ENCODE assay signal across 18 cellular contexts in the genomic region with DNA sequence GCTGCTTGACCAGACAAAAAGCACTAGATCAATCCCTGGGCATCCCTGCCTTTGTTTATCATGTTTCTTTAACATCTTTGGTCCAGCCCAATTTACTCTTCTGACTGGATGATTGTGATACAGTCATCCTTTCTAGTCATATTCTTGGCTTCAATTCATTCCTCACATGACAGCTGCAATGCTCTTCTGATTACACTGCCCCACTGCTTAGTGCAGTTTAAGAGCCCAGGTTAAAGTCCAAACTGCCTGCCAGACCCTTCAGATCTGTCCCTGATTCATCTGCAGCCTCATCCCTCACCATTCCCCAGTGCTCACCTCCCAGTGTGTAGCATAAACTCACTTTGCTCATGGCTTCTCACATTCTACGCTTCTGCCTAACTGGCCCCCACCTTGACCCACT.
A peak's percentile ranks its signal among the peaks of the same experiment; 100 is the strongest.
DNase-seq lines count a peak whose midpoint lies in the region; ATAC-seq and TF ChIP-seq lines count a peak whose summit lies in the region.
"Had no signal": no experiment of that assay in that cellular context is flagged by ENCODE, and none has a peak within 500 bp of the region (broad histone marks: within the 10 kb centered on the region; RNA-seq: fewer than 3 reads in every experiment).

No MANE protein-coding gene starts in this region.

- no peak overlapping the region for H3K27ac ChIP-seq in IMR-90 (ENCODE audit: insufficient read depth, low read length)
- H3K27ac ChIP-seq: HL-60, RWPE1 had no signal

- H3K36me3 ChIP-seq in IMR-90 (ENCODE audit: control insufficient read depth, insufficient read depth, low read length), result no peaks in the 10 kb centered on the region

- H2AFZ ChIP-seq in IMR-90 (replicated peaks; ENCODE audit: low read length, poor library complexity), result no peak overlapping the region
- H2AFZ ChIP-seq: GM23338 had no signal

- TF ChIP-seq POLR2A in IMR-90 (IDR thresholded peaks at IDR 0.05; ENCODE audit: low read depth, low read length), result no peak

- WGBS in IMR-90 (ENCODE audit: extremely low coverage in 2 of 2, insufficient read length in 1 of 2), 2 experiments, result no CpG with 5 or more reads among the region's 1 CpG

- no peak overlapping the region for H3K9ac ChIP-seq in IMR-90 (ENCODE audit: low read depth, low read length)

- H3K4me3 ChIP-seq in IMR-90 (ENCODE audit: insufficient read depth, low read depth, low read length), result no peak overlapping the region
- no peak overlapping the region for H3K4me3 ChIP-seq in fibroblast of mammary gland (ENCODE audit: control insufficient read depth, low read depth, low read length)
- H3K4me3 ChIP-seq: GM23338 had no signal

- H2BK20ac ChIP-seq in IMR-90 (ENCODE audit: low read depth, low read length), result no peak overlapping the region

- H3K23ac ChIP-seq in IMR-90 (ENCODE audit: low read depth, low read length), result no peak overlapping the region

- no peaks in the 10 kb centered on the region for H4K20me1 ChIP-seq in IMR-90 (ENCODE audit: insufficient read depth, low read length)

- H3K14ac ChIP-seq in IMR-90 (replicated peaks; ENCODE audit: low read depth, low read length), result no peak overlapping the region

- H4K91ac ChIP-seq in IMR-90 (ENCODE audit: insufficient read depth, low read depth, low read length), result no peak overlapping the region

- peaks cover 51% of the 10 kb centered on the region for H3K27me3 ChIP-seq in IMR-90 (ENCODE audit: control insufficient read depth, insufficient read depth, low read length)

- no TSS peak for BruUV-seq in IMR-90 (replicated peaks; lab: Mats Ljungman, UMichigan)

- H3K4me1 ChIP-seq in IMR-90 (ENCODE audit: control insufficient read depth, insufficient read depth, low read length), result peaks cover 2% of the 10 kb centered on the region; the same call in 1 of the 2 replicates

- no peak for TF ChIP-seq RAD21 in IMR-90 (IDR thresholded peaks at IDR 0.05; ENCODE audit: low read length)

- no peak overlapping the region for H3K4ac ChIP-seq in IMR-90 (ENCODE audit: low read depth, low read length)

- POLR2A ChIA-PET in IMR-90 (lab: Charles Lee; ENCODE audit: unreplicated experiment), result no interaction called here

- TF ChIP-seq CTCF in IMR-90 (conservative IDR thresholded peaks at IDR 0.05; ENCODE audit: low read depth, low read length), result no peak
- no peak for TF ChIP-seq CTCF in fibroblast of mammary gland (conservative IDR thresholded peaks at IDR 0.05; ENCODE audit: control insufficient read depth, insufficient read depth, low read depth, low read length)

- no peak overlapping the region for H4K8ac ChIP-seq in IMR-90 (ENCODE audit: low read depth in 2 of 2, low read length in 2 of 2)

- no peak overlapping the region for H4K5ac ChIP-seq in IMR-90 (ENCODE audit: low read depth, low read length)

- no peaks in the 10 kb centered on the region for H3K79me1 ChIP-seq in IMR-90 (ENCODE audit: low read depth in 1 of 2, low read length in 2 of 2)

- H2AK5ac ChIP-seq in IMR-90 (ENCODE audit: low read depth, low read length), result no peak overlapping the region

- dilution Hi-C loops in IMR-90 (cut with HindIII; ENCODE audit: low sequenced_read_pairs, unreplicated experiment), result no loop called here

- intact Hi-C loops in IMR-90 (cut with micrococcal nuclease), result no loop called here

- CTCF ChIA-PET in IMR-90 (lab: Yijun Ruan, JAX), result no interaction called here

- H3K9me3 ChIP-seq in IMR-90 (ENCODE audit: control insufficient read depth, insufficient read depth, low read length), result no peaks in the 10 kb centered on the region

- no peak overlapping the region for H2BK15ac ChIP-seq in IMR-90 (ENCODE audit: low read depth, low read length)

- H3K18ac ChIP-seq in IMR-90 (ENCODE audit: low read depth, low read length), result no peak overlapping the region

- no peak overlapping the region for H3K4me2 ChIP-seq in IMR-90 (ENCODE audit: low read depth, low read length)
- H3K4me2 ChIP-seq: GM23338 had no signal

- no peak overlapping the region for H2BK120ac ChIP-seq in IMR-90 (ENCODE audit: low read depth, low read length)

- no peak overlapping the region for H2BK5ac ChIP-seq in IMR-90 (ENCODE audit: low read depth, low read length, poor library complexity, severe bottlenecking)

- ATAC-seq in IMR-90 (ENCODE audit: low read depth) (no peak; the same call in 1 of the 2 replicates), GM18519 (IDR thresholded peaks at IDR 0.05; ENCODE audit: low FRiP score, unreplicated experiment) (no peak), GM18870 (IDR thresholded peaks at IDR 0.05; ENCODE audit: unreplicated experiment) (no peak)
- ATAC-seq: GM23338 had no signal

- in situ Hi-C loops in IMR-90 (cut with MboI; ENCODE audit: low sequenced_read_pairs), result no loop called here

- DNase-seq in ELR (ENCODE audit: low read depth) (peak; percentile 7), IMR-90 (peak; percentile 19), fibroblast of mammary gland (ENCODE audit: low read depth) (peak; percentile 46), renal cortical epithelial cell (ENCODE audit: low read depth) (peak; percentile 38), NCI-H1092 treated with DMSO at 0.1 percent for 48 hours (lab: John Stamatoyannopoulos, UW) (no peak)
- DNase-seq: ACHN, AML-193, COR-L47, KBM-7, NCI-H1048, NCI-H146, NCI-H2081, NCI-H774 had no signal

- H3K56ac ChIP-seq in IMR-90 (ENCODE audit: extremely low read depth, insufficient read depth, low read length), result no peak overlapping the region

- no peaks in the 10 kb centered on the region; the same call in 1 of the 2 replicates for H3K9me1 ChIP-seq in IMR-90 (ENCODE audit: insufficient read depth, low read length)

- no peak overlapping the region for H2AK9ac ChIP-seq in IMR-90 (replicated peaks; ENCODE audit: low read depth, low read length, poor library complexity)

TF ChIP-seq in IMR-90, 13 proteins besides CTCF, POLR2A, EP300 and RAD21:
- TF ChIP-seq RFX5 (IDR thresholded peaks at IDR 0.05; ENCODE audit: low read depth, low read length), result no peak
- TF ChIP-seq CEBPB (IDR thresholded peaks at IDR 0.05; ENCODE audit: low read depth, low read length), result no peak
- TF ChIP-seq, protein P1, sequence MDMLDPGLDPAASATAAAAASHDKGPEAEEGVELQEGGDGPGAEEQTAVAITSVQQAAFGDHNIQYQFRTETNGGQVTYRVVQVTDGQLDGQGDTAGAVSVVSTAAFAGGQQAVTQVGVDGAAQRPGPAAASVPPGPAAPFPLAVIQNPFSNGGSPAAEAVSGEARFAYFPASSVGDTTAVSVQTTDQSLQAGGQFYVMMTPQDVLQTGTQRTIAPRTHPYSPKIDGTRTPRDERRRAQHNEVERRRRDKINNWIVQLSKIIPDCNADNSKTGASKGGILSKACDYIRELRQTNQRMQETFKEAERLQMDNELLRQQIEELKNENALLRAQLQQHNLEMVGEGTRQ (IDR thresholded peaks at IDR 0.05; ENCODE audit: low read depth, low read length), result no peak
- no peak for TF ChIP-seq ELK1 (IDR thresholded peaks at IDR 0.05; ENCODE audit: borderline replicate concordance, low read depth, low read length)
- TF ChIP-seq FOS (IDR thresholded peaks at IDR 0.05; ENCODE audit: low read depth, low read length), result no peak
- TF ChIP-seq RCOR1 (IDR thresholded peaks at IDR 0.05; ENCODE audit: insufficient replicate concordance, low read length), result no peak
- TF ChIP-seq BHLHE40 (IDR thresholded peaks at IDR 0.05; ENCODE audit: low read depth, low read length), result no peak
- TF ChIP-seq MAFK (IDR thresholded peaks at IDR 0.05; ENCODE audit: low read depth, low read length), result no peak
- TF ChIP-seq MAZ (IDR thresholded peaks at IDR 0.05; ENCODE audit: borderline replicate concordance, low read depth, low read length), result no peak
- TF ChIP-seq MXI1 (IDR thresholded peaks at IDR 0.05; ENCODE audit: borderline replicate concordance, low read depth, low read length), result no peak
- TF ChIP-seq CHD1 (IDR thresholded peaks at IDR 0.05; ENCODE audit: low read depth, low read length), result no peak
- TF ChIP-seq NFE2L2 (IDR thresholded peaks at IDR 0.05; ENCODE audit: low read depth, low read length), result no peak
- no peak for TF ChIP-seq SMC3 (IDR thresholded peaks at IDR 0.05; ENCODE audit: low read depth, low read length)
